1 cellular context compared by ENCODE assay signal in genomic region chr1:85606414-85606800, GRCh38.
TF ChIP-seq lines count a peak whose summit lies in the region.

No MANE protein-coding gene starts in this region.

TF ChIP-seq in H1, 55 proteins besides CTCF, POLR2A, EP300 and RAD21:
- TF ChIP-seq ZNF274 (IDR thresholded peaks at IDR 0.05; ENCODE audit: borderline replicate concordance, extremely low read depth, low read length) (no peak), BCL11A (IDR thresholded peaks at IDR 0.05; ENCODE audit: low read depth in 2 of 2, low read length in 2 of 2) (no peak), POU5F1 (IDR thresholded peaks at IDR 0.05; ENCODE audit: low read depth, low read length) (no peak), KDM4A (IDR thresholded peaks at IDR 0.05; ENCODE audit: low read depth, low read length, severe bottlenecking) (no peak), SP4 (IDR thresholded peaks at IDR 0.05; ENCODE audit: low read length) (no peak), PHF8 (conservative IDR thresholded peaks at IDR 0.05; ENCODE audit: low read depth, low read length) (no peak), E2F6 (IDR thresholded peaks at IDR 0.05) (no peak), SIRT6 (IDR thresholded peaks at IDR 0.05; ENCODE audit: low read length) (no peak)
